Comparison of ENCODE assay signal across 14 cellular contexts in the genomic region with DNA sequence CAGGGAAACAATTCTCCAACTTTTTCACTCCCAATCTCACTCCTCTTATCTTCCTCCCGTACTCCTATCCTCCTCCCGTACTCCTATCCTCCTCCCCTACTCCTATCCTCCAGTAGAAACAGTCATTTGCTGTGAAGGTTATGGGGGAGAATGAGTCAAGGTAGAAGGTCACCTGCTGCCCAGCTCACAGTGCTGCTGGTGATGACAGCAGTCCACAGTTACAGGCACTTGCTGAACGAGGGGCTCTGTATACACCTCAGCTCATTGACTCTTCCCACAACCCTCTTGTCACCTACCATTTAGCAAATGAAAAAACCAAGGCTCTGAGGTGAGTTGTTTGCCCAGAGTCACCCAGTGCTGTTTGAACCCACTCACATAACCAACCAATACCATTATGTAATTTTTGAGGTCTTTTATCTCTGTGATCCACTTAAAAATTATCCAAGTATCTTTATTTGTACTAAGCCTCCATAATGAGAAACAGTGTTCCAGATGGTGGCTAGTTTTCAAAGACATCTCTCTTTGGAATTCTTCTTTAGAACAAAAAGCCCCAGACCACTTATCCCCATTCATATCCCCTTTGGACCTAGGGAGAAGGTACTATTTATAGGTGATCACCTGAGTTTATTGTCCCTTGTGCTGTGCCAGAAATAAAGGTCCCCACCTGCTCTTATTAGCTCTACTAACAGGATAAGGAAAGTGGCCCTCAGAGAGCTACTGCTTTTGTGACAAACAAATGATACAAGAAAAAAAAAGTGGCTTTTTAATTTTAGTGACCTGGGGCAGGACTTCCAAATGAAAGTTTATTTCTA. TPM values are rescaled to one million over a fixed set of nuclear protein-coding genes. Genes with fewer than 3 reads are reported as not detected.
DNase-seq lines count a peak whose midpoint lies in the region; ATAC-seq and TF ChIP-seq lines count a peak whose summit lies in the region.
"Had no signal": no experiment of that assay in that cellular context is flagged by ENCODE, and none has a peak within 500 bp of the region (broad histone marks: within the 10 kb centered on the region; RNA-seq: fewer than 3 reads in every experiment).

No MANE protein-coding gene starts in this region.

- H3K4me3 ChIP-seq in left ventricle myocardium inferior: no peak overlapping the region
- no peak overlapping the region for H3K4me3 ChIP-seq in right cardiac atrium (ENCODE audit: low read length)
- no peak overlapping the region for H3K4me3 ChIP-seq in tibial artery
- H3K4me3 ChIP-seq: Peyer's patch had no signal

- TF ChIP-seq CTCF in left ventricle myocardium inferior (IDR thresholded peaks at IDR 0.05; ENCODE audit: borderline replicate concordance): no peak
- no peak for TF ChIP-seq CTCF in tibial artery (IDR thresholded peaks at IDR 0.05)

- WGBS in right cardiac atrium: 72% methylated on average over 3 of the region's 3 CpGs

- ATAC-seq in right cardiac atrium: no peak
- no peak for ATAC-seq in GM18873 (IDR thresholded peaks at IDR 0.05; ENCODE audit: low FRiP score, unreplicated experiment)
- ATAC-seq: foreskin keratinocyte had no signal

- no peaks in the 10 kb centered on the region for H3K9me3 Mint-ChIP-seq in stimulated activated naive CD8-positive, alpha-beta T cell treated with anti-CD3 and anti-CD28 coated beads, Interleukin-15, Interleukin-2, amounts not matched to agents 100 ng/mL and 50 ng/mL, for 24 hours

- intact Hi-C loops in left ventricle myocardium inferior (cut with micrococcal nuclease) (no loop called here), right cardiac atrium (cut with DNase I) (no loop called here), tibial artery (cut with DNase I; ENCODE audit: low total_unique reads) (no loop called here)

- H3K27me3 ChIP-seq in left ventricle myocardium inferior (ENCODE audit: low read depth) (no peaks in the 10 kb centered on the region), right cardiac atrium (ENCODE audit: control insufficient read depth, insufficient read depth) (no peaks in the 10 kb centered on the region), tibial artery (no peaks in the 10 kb centered on the region)
- H3K27me3 ChIP-seq: foreskin keratinocyte, Peyer's patch had no signal

- H3K36me3 ChIP-seq in left ventricle myocardium inferior (peaks cover 42% of the 10 kb centered on the region), tibial artery (peaks cover 21 to 42% (median 39%) of the 10 kb centered on the region in 3 donors)

- in situ Hi-C loops in ACHN (cut with HindIII; ENCODE audit: low pct_ligation_motif_present, low pct_unique_long_range_greater_than_20kb, low sequenced_read_pairs): no loop called here

- H3K27me3 Mint-ChIP-seq in stimulated activated naive CD8-positive, alpha-beta T cell treated with anti-CD3 and anti-CD28 coated beads, Interleukin-15, Interleukin-2, amounts not matched to agents 100 ng/mL and 50 ng/mL, for 24 hours: no peaks in the 10 kb centered on the region

- H3K4me3 Mint-ChIP-seq in stimulated activated naive CD8-positive, alpha-beta T cell treated with anti-CD3 and anti-CD28 coated beads, Interleukin-15, Interleukin-2, amounts not matched to agents 100 ng/mL and 50 ng/mL, for 24 hours: peak overlapping the region; percentile 15

- peaks cover 70% of the 10 kb centered on the region for H3K36me3 Mint-ChIP-seq in stimulated activated naive CD8-positive, alpha-beta T cell treated with anti-CD3 and anti-CD28 coated beads, Interleukin-15, Interleukin-2, amounts not matched to agents 100 ng/mL and 50 ng/mL, for 24 hours (ENCODE audit: low read depth)

- H3K27ac Mint-ChIP-seq in stimulated activated naive CD8-positive, alpha-beta T cell treated with anti-CD3 and anti-CD28 coated beads, Interleukin-15, Interleukin-2, amounts not matched to agents 100 ng/mL and 50 ng/mL, for 24 hours: peak overlapping the region; percentile 76

- H3K4me1 ChIP-seq in left ventricle myocardium inferior (peaks cover 81% of the 10 kb centered on the region), right cardiac atrium (ENCODE audit: control insufficient read depth, insufficient read depth, low read length) (peaks cover 12% of the 10 kb centered on the region), tibial artery (peaks cover 0 to 31% (median 14%) of the 10 kb centered on the region in 4 donors)

- H3K4me1 Mint-ChIP-seq in stimulated activated naive CD8-positive, alpha-beta T cell treated with anti-CD3 and anti-CD28 coated beads, Interleukin-15, Interleukin-2, amounts not matched to agents 100 ng/mL and 50 ng/mL, for 24 hours (ENCODE audit: low read depth): peaks cover 83% of the 10 kb centered on the region

- H3K9me3 ChIP-seq in left ventricle myocardium inferior (replicated peaks) (no peaks in the 10 kb centered on the region), right cardiac atrium (ENCODE audit: control insufficient read depth, low read length) (no peaks in the 10 kb centered on the region), tibial artery (no peaks in the 10 kb centered on the region)
- H3K9me3 ChIP-seq: Peyer's patch had no signal

- DNase-seq in left ventricle myocardium inferior (no peak), right cardiac atrium (no peak), NCI-H524 treated with DMSO at 0.1 percent for 48 hours (lab: John Stamatoyannopoulos, UW) (peak; percentile 56), ACHN (no peak), tibial artery (no peak)
- DNase-seq: activated effector memory CD4-positive, alpha-beta T cell treated with anti-CD3 and anti-CD28 coated beads, Interleukin-2, amount 50 U/mL, for 16 hours; foreskin keratinocyte; Peyer's patch; trophoblast cell had no signal

- H3K27ac ChIP-seq in left ventricle myocardium inferior (replicated peaks) (peak overlapping the region; percentile 2), right cardiac atrium (ENCODE audit: low read length) (no peak overlapping the region), cingulate gyrus (ENCODE audit: low read depth, low read length) (peak overlapping the region; percentile 50), tibial artery (no peak overlapping the region)
- H3K27ac ChIP-seq: C4-2B, parathyroid adenoma, Peyer's patch had no signal

RNA-seq across cellular contexts. Expression of a gene that starts 53.2 kb away (rescaled TPM):
- total RNA-seq in left ventricle myocardium inferior (25.7 TPM), right cardiac atrium (10 to 100 TPM; 22.5 to 37.4 (median 27.2) TPM)
- 20.8 TPM for polyA plus RNA-seq in right cardiac atrium

Comparison
In these comparisons a context has a peak if more than half of its experiments do, and no peak if none do; other contexts are left out.
1. H3K27ac ChIP-seq: peak in left ventricle myocardium inferior (single experiment) and cingulate gyrus (single experiment); none in right cardiac atrium (single experiment) and tibial artery (0 of 2).